3 cellular contexts compared by ENCODE assay signal in the genomic region with DNA sequence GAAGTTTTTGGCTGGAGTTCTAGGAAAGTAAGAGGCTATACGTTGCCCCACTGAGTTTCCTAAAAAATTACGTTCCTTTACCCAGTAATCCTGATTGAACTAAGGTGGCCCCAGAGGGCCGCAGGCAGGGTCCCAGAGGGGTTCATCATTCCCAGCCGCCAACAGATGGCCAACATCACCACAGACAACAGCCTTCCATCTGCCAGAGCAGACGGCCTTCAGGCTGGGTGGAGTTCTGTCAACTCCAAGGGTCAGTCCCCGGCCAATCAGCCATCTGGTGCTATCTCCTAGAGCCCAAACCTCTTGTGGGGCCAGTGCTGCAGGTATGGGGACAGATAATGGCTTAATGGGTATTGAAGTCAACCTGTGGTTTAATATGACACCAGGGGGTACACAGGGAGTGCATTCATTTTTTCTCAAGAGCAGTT.
TF ChIP-seq lines count a peak whose summit lies in the region.

No MANE protein-coding gene starts in this region.

TF ChIP-seq in A549, 52 proteins besides CTCF, POLR2A, EP300 and RAD21:
- no peak for TF ChIP-seq TP53 (CRISPR knock-in tag; IDR thresholded peaks at IDR 0.05)
- no peak for TF ChIP-seq MAFK (IDR thresholded peaks at IDR 0.05; ENCODE audit: partially characterized antibody)
- no peak for TF ChIP-seq FOSL2 (IDR thresholded peaks at IDR 0.05)
- TF ChIP-seq FOSL2 (CRISPR knock-in tag; IDR thresholded peaks at IDR 0.05), result no peak
- no peak for TF ChIP-seq ZFP36 (IDR thresholded peaks at IDR 0.05; ENCODE audit: borderline replicate concordance, partially characterized antibody)
- no peak for TF ChIP-seq RNF2 (IDR thresholded peaks at IDR 0.05; ENCODE audit: borderline replicate concordance, low read depth)
- no peak for TF ChIP-seq MAX (IDR thresholded peaks at IDR 0.05)
- TF ChIP-seq, protein P1, sequence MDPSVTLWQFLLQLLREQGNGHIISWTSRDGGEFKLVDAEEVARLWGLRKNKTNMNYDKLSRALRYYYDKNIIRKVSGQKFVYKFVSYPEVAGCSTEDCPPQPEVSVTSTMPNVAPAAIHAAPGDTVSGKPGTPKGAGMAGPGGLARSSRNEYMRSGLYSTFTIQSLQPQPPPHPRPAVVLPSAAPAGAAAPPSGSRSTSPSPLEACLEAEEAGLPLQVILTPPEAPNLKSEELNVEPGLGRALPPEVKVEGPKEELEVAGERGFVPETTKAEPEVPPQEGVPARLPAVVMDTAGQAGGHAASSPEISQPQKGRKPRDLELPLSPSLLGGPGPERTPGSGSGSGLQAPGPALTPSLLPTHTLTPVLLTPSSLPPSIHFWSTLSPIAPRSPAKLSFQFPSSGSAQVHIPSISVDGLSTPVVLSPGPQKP (IDR thresholded peaks at IDR 0.05; ENCODE audit: low read depth, low read length), result no peak
- TF ChIP-seq MYC (IDR thresholded peaks at IDR 0.05; ENCODE audit: borderline replicate concordance, low read length), result no peak
- no peak for TF ChIP-seq HEYL (CRISPR knock-in tag; IDR thresholded peaks at IDR 0.05)
- no peak for TF ChIP-seq FOXS1 (CRISPR knock-in tag; IDR thresholded peaks at IDR 0.05)

TF ChIP-seq in IMR-90, 13 proteins besides CTCF, POLR2A, EP300 and RAD21:
- no peak for TF ChIP-seq RCOR1 (IDR thresholded peaks at IDR 0.05; ENCODE audit: insufficient replicate concordance, low read length)
- TF ChIP-seq, protein P2, sequence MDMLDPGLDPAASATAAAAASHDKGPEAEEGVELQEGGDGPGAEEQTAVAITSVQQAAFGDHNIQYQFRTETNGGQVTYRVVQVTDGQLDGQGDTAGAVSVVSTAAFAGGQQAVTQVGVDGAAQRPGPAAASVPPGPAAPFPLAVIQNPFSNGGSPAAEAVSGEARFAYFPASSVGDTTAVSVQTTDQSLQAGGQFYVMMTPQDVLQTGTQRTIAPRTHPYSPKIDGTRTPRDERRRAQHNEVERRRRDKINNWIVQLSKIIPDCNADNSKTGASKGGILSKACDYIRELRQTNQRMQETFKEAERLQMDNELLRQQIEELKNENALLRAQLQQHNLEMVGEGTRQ (IDR thresholded peaks at IDR 0.05; ENCODE audit: low read depth, low read length), result no peak
TF ChIP-seq in IMR-90: peak in this region for 0.

TF ChIP-seq in HepG2, 621 proteins besides CTCF, POLR2A, EP300 and RAD21:
- TF ChIP-seq TEAD3 (CRISPR knock-in tag; optimal IDR thresholded peaks at IDR 0.05; ENCODE audit: borderline replicate concordance) (no peak), ZNF713 (CRISPR knock-in tag; IDR thresholded peaks at IDR 0.05) (no peak), TRIM24 (CRISPR knock-in tag; IDR thresholded peaks at IDR 0.05) (no peak), HNF4G (IDR thresholded peaks at IDR 0.05; ENCODE audit: borderline replicate concordance, low read depth, low read length) (0 out of 2 replicates have a peak, but pooled peaks have one; percentile 48), HNF4G (CRISPR knock-in tag; IDR thresholded peaks at IDR 0.05; ENCODE audit: borderline replicate concordance, low read depth) (no peak), ZKSCAN5 (CRISPR knock-in tag; IDR thresholded peaks at IDR 0.05) (no peak), FOXM1 (CRISPR knock-in tag; IDR thresholded peaks at IDR 0.05) (no peak), EHMT2 (IDR thresholded peaks at IDR 0.05; ENCODE audit: borderline replicate concordance, low read depth, low read length) (0 out of 2 replicates have a peak, but pooled peaks have one; percentile 25), JUND (CRISPR knock-in tag; IDR thresholded peaks at IDR 0.05) (no peak), SP140L (CRISPR knock-in tag; IDR thresholded peaks at IDR 0.05; ENCODE audit: borderline replicate concordance) (no peak), HNF4A (CRISPR knock-in tag; IDR thresholded peaks at IDR 0.05) (peak; percentile 45; the same call in 1 of the 2 replicates), MZF1 (CRISPR knock-in tag; IDR thresholded peaks at IDR 0.05; ENCODE audit: borderline replicate concordance) (no peak), RAD51 (IDR thresholded peaks at IDR 0.05; ENCODE audit: borderline replicate concordance) (no peak), RARA (CRISPR knock-in tag; IDR thresholded peaks at IDR 0.05) (0 out of 2 replicates have a peak, but pooled peaks have one; percentile 10), HOXA3 (CRISPR knock-in tag; IDR thresholded peaks at IDR 0.05) (0 out of 2 replicates have a peak, but pooled peaks have one; percentile 12), ZMYM4 (CRISPR knock-in tag; IDR thresholded peaks at IDR 0.05) (0 out of 2 replicates have a peak, but pooled peaks have one; percentile 36), MYC (CRISPR knock-in tag; IDR thresholded peaks at IDR 0.05; ENCODE audit: borderline replicate concordance) (no peak)
- TF ChIP-seq, protein P3, sequence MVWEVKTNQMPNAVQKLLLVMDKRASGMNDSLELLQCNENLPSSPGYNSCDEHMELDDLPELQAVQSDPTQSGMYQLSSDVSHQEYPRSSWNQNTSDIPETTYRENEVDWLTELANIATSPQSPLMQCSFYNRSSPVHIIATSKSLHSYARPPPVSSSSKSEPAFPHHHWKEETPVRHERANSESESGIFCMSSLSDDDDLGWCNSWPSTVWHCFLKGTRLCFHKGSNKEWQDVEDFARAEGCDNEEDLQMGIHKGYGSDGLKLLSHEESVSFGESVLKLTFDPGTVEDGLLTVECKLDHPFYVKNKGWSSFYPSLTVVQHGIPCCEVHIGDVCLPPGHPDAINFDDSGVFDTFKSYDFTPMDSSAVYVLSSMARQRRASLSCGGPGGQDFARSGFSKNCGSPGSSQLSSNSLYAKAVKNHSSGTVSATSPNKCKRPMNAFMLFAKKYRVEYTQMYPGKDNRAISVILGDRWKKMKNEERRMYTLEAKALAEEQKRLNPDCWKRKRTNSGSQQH (CRISPR knock-in tag; IDR thresholded peaks at IDR 0.05; ENCODE audit: low read depth), result no peak
- TF ChIP-seq, protein P4, sequence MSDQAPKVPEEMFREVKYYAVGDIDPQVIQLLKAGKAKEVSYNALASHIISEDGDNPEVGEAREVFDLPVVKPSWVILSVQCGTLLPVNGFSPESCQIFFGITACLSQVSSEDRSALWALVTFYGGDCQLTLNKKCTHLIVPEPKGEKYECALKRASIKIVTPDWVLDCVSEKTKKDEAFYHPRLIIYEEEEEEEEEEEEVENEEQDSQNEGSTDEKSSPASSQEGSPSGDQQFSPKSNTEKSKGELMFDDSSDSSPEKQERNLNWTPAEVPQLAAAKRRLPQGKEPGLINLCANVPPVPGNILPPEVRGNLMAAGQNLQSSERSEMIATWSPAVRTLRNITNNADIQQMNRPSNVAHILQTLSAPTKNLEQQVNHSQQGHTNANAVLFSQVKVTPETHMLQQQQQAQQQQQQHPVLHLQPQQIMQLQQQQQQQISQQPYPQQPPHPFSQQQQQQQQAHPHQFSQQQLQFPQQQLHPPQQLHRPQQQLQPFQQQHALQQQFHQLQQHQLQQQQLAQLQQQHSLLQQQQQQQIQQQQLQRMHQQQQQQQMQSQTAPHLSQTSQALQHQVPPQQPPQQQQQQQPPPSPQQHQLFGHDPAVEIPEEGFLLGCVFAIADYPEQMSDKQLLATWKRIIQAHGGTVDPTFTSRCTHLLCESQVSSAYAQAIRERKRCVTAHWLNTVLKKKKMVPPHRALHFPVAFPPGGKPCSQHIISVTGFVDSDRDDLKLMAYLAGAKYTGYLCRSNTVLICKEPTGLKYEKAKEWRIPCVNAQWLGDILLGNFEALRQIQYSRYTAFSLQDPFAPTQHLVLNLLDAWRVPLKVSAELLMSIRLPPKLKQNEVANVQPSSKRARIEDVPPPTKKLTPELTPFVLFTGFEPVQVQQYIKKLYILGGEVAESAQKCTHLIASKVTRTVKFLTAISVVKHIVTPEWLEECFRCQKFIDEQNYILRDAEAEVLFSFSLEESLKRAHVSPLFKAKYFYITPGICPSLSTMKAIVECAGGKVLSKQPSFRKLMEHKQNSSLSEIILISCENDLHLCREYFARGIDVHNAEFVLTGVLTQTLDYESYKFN (CRISPR knock-in tag; conservative IDR thresholded peaks at IDR 0.05), result peak; percentile 36; the same call in 1 of the 2 replicates
- TF ChIP-seq, protein P5, sequence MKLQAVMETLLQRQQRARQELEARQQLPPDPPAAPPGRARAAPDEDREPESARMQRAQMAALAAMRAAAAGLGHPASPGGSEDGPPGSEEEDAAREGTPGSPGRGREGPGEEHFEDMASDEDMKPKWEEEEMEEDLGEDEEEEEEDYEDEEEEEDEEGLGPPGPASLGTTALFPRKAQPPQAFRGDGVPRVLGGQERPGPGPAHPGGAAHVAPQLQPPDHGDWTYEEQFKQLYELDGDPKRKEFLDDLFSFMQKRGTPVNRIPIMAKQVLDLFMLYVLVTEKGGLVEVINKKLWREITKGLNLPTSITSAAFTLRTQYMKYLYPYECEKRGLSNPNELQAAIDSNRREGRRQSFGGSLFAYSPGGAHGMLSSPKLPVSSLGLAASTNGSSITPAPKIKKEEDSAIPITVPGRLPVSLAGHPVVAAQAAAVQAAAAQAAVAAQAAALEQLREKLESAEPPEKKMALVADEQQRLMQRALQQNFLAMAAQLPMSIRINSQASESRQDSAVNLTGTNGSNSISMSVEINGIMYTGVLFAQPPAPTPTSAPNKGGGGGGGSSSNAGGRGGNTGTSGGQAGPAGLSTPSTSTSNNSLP (IDR thresholded peaks at IDR 0.05; ENCODE audit: low read depth, low read length), result no peak
- TF ChIP-seq, protein P6, sequence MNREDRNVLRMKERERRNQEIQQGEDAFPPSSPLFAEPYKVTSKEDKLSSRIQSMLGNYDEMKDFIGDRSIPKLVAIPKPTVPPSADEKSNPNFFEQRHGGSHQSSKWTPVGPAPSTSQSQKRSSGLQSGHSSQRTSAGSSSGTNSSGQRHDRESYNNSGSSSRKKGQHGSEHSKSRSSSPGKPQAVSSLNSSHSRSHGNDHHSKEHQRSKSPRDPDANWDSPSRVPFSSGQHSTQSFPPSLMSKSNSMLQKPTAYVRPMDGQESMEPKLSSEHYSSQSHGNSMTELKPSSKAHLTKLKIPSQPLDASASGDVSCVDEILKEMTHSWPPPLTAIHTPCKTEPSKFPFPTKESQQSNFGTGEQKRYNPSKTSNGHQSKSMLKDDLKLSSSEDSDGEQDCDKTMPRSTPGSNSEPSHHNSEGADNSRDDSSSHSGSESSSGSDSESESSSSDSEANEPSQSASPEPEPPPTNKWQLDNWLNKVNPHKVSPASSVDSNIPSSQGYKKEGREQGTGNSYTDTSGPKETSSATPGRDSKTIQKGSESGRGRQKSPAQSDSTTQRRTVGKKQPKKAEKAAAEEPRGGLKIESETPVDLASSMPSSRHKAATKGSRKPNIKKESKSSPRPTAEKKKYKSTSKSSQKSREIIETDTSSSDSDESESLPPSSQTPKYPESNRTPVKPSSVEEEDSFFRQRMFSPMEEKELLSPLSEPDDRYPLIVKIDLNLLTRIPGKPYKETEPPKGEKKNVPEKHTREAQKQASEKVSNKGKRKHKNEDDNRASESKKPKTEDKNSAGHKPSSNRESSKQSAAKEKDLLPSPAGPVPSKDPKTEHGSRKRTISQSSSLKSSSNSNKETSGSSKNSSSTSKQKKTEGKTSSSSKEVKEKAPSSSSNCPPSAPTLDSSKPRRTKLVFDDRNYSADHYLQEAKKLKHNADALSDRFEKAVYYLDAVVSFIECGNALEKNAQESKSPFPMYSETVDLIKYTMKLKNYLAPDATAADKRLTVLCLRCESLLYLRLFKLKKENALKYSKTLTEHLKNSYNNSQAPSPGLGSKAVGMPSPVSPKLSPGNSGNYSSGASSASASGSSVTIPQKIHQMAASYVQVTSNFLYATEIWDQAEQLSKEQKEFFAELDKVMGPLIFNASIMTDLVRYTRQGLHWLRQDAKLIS (CRISPR knock-in tag; IDR thresholded peaks at IDR 0.05), result no peak
- TF ChIP-seq, protein P7, sequence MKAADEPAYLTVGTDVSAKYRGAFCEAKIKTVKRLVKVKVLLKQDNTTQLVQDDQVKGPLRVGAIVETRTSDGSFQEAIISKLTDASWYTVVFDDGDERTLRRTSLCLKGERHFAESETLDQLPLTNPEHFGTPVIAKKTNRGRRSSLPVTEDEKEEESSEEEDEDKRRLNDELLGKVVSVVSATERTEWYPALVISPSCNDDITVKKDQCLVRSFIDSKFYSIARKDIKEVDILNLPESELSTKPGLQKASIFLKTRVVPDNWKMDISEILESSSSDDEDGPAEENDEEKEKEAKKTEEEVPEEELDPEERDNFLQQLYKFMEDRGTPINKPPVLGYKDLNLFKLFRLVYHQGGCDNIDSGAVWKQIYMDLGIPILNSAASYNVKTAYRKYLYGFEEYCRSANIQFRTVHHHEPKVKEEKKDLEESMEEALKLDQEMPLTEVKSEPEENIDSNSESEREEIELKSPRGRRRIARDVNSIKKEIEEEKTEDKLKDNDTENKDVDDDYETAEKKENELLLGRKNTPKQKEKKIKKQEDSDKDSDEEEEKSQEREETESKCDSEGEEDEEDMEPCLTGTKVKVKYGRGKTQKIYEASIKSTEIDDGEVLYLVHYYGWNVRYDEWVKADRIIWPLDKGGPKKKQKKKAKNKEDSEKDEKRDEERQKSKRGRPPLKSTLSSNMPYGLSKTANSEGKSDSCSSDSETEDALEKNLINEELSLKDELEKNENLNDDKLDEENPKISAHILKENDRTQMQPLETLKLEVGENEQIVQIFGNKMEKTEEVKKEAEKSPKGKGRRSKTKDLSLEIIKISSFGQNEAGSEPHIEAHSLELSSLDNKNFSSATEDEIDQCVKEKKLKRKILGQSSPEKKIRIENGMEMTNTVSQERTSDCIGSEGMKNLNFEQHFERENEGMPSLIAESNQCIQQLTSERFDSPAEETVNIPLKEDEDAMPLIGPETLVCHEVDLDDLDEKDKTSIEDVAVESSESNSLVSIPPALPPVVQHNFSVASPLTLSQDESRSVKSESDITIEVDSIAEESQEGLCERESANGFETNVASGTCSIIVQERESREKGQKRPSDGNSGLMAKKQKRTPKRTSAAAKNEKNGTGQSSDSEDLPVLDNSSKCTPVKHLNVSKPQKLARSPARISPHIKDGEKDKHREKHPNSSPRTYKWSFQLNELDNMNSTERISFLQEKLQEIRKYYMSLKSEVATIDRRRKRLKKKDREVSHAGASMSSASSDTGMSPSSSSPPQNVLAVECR (CRISPR knock-in tag; IDR thresholded peaks at IDR 0.05; ENCODE audit: borderline replicate concordance), result peak; percentile 28; the same call in 1 of the 2 replicates
- TF ChIP-seq, protein P8, sequence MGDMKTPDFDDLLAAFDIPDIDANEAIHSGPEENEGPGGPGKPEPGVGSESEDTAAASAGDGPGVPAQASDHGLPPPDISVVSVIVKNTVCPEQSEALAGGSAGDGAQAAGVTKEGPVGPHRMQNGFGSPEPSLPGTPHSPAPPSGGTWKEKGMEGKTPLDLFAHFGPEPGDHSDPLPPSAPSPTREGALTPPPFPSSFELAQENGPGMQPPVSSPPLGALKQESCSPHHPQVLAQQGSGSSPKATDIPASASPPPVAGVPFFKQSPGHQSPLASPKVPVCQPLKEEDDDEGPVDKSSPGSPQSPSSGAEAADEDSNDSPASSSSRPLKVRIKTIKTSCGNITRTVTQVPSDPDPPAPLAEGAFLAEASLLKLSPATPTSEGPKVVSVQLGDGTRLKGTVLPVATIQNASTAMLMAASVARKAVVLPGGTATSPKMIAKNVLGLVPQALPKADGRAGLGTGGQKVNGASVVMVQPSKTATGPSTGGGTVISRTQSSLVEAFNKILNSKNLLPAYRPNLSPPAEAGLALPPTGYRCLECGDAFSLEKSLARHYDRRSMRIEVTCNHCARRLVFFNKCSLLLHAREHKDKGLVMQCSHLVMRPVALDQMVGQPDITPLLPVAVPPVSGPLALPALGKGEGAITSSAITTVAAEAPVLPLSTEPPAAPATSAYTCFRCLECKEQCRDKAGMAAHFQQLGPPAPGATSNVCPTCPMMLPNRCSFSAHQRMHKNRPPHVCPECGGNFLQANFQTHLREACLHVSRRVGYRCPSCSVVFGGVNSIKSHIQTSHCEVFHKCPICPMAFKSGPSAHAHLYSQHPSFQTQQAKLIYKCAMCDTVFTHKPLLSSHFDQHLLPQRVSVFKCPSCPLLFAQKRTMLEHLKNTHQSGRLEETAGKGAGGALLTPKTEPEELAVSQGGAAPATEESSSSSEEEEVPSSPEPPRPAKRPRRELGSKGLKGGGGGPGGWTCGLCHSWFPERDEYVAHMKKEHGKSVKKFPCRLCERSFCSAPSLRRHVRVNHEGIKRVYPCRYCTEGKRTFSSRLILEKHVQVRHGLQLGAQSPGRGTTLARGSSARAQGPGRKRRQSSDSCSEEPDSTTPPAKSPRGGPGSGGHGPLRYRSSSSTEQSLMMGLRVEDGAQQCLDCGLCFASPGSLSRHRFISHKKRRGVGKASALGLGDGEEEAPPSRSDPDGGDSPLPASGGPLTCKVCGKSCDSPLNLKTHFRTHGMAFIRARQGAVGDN (CRISPR knock-in tag; IDR thresholded peaks at IDR 0.05), result peak; percentile 50; the same call in 1 of the 2 replicates
TF ChIP-seq in HepG2: peak in this region for 9.
